1 cellular context compared by ENCODE assay signal in the genomic region with DNA sequence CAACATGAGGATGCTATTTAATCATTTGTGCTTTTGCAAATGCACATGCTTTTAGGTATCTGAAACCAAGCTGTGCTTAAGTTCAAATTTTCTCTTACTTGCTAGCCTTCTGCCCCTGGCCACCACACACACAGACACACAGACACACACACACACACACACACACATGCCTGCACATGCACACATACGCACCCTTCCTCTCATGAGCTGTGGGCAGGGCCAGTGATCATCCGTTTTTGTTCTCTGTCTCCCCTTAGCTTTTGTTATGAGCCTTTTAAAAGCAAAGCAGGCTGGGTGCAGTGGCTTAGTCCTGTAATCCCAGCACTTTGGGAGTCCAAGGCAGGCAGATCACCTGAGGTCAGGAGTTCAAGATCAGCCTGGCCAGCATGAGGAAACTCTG.
TF ChIP-seq lines count a peak whose summit lies in the region.

No MANE protein-coding gene starts in this region.

TF ChIP-seq in SK-N-SH treated with all-trans-retinoic acid at 6 μM for 48 hours, 23 proteins besides CTCF, POLR2A, EP300 and RAD21 (continued from another document):
- TF ChIP-seq ESRRG (CRISPR knock-in tag; IDR thresholded peaks at IDR 0.05) (no peak), ZNF565 (CRISPR knock-in tag; conservative IDR thresholded peaks at IDR 0.05; ENCODE audit: low read depth) (no peak), OSR1 (CRISPR knock-in tag; IDR thresholded peaks at IDR 0.05) (no peak), GLIS3 (CRISPR knock-in tag; IDR thresholded peaks at IDR 0.05) (no peak), SNAI2 (CRISPR knock-in tag; IDR thresholded peaks at IDR 0.05) (no peak), CSDC2 (CRISPR knock-in tag; IDR thresholded peaks at IDR 0.05) (no peak)
- TF ChIP-seq, protein P1, sequence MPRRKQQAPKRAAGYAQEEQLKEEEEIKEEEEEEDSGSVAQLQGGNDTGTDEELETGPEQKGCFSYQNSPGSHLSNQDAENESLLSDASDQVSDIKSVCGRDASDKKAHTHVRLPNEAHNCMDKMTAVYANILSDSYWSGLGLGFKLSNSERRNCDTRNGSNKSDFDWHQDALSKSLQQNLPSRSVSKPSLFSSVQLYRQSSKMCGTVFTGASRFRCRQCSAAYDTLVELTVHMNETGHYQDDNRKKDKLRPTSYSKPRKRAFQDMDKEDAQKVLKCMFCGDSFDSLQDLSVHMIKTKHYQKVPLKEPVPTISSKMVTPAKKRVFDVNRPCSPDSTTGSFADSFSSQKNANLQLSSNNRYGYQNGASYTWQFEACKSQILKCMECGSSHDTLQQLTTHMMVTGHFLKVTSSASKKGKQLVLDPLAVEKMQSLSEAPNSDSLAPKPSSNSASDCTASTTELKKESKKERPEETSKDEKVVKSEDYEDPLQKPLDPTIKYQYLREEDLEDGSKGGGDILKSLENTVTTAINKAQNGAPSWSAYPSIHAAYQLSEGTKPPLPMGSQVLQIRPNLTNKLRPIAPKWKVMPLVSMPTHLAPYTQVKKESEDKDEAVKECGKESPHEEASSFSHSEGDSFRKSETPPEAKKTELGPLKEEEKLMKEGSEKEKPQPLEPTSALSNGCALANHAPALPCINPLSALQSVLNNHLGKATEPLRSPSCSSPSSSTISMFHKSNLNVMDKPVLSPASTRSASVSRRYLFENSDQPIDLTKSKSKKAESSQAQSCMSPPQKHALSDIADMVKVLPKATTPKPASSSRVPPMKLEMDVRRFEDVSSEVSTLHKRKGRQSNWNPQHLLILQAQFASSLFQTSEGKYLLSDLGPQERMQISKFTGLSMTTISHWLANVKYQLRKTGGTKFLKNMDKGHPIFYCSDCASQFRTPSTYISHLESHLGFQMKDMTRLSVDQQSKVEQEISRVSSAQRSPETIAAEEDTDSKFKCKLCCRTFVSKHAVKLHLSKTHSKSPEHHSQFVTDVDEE (CRISPR knock-in tag; IDR thresholded peaks at IDR 0.05) = no peak
- TF ChIP-seq, protein P2, sequence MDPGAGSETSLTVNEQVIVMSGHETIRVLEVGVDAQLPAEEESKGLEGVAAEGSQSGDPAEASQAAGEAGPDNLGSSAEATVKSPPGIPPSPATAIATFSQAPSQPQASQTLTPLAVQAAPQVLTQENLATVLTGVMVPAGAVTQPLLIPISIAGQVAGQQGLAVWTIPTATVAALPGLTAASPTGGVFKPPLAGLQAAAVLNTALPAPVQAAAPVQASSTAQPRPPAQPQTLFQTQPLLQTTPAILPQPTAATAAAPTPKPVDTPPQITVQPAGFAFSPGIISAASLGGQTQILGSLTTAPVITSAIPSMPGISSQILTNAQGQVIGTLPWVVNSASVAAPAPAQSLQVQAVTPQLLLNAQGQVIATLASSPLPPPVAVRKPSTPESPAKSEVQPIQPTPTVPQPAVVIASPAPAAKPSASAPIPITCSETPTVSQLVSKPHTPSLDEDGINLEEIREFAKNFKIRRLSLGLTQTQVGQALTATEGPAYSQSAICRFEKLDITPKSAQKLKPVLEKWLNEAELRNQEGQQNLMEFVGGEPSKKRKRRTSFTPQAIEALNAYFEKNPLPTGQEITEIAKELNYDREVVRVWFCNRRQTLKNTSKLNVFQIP (CRISPR knock-in tag; IDR thresholded peaks at IDR 0.05; ENCODE audit: borderline replicate concordance, low read depth) = no peak
TF ChIP-seq in SK-N-SH treated with all-trans-retinoic acid at 6 μM for 48 hours: peak in this region for 0.
